8 cellular contexts compared by ENCODE assay signal in the genomic region with DNA sequence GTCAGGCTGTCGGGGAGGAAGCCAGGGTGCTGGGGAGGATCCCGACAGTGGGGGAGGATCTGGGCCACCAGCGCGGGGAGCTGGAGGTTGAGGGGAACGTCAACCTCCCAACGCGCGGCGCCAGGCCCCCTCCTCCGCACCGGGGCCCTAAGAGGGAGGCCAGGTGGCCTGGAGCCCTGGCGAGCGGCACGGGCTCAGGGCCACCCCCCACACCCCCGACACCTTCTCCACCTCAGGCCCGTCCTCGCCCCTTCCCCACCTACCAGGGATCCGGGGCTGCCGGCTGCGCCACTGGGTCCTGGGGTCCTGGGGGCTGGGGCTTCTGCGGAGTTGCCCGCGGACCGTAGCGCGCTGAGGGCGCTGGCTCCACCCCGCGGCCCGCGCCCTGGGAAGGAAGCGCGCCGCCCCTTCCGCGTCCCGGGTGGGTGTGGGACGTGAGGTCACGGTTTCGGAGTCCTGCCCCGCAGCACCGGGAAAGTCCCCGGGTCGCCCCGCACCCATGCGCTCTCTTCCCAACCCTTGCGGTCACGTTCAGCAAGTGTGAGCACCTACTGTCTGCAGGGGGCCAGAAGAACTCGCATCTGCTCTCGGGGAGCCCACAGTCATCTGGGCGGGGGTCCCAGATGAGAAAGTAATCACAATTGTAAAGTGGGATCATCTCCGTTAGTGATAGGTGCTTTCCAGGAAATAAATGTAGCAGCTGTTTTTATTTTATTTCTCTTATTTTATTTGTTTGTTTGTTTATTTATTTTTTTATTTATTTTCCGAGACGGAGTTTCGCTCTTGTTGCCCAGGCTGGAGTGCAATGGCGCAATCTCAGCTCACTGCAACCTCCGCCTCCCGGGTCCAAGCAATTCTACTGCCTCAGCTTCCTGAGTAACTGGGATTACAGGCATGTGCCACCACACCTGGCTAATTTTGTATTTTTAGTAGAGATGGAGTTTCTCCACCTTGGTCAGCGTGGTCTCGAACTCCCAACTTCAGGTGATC. TPM values are rescaled to one million over a fixed set of nuclear protein-coding genes. Genes with fewer than 3 reads are reported as not detected.
DNase-seq lines count a peak whose midpoint lies in the region; ATAC-seq and TF ChIP-seq lines count a peak whose summit lies in the region.

Gene TICAM1 (minus strand): TSS at position 362 of the 990 bp plus-strand sequence. CDS start 13,335 bp downstream, outside the sequence.

- ATAC-seq in HG02571 (IDR thresholded peaks at IDR 0.05; ENCODE audit: unreplicated experiment) (peak; percentile 67), HG03354 (IDR thresholded peaks at IDR 0.05; ENCODE audit: poor library complexity, severe bottlenecking, unreplicated experiment) (no peak)
- peak; percentile 96 to 98 for ATAC-seq in activated T-cell treated with anti-CD3 and anti-CD28 coated beads, Interleukin-2, amount 50 U/mL, for 72 hours (replicated peaks in 1 of 2)
- peak; percentile 96 to 97 for ATAC-seq in natural killer cell treated with Interleukin-12 subunit alpha and Interleukin-12 subunit beta and Interleukin-15 and Interleukin-18, amount 100 ng/mL, for 72 hours
- ATAC-seq in stimulated activated naive CD8-positive, alpha-beta T cell treated with anti-CD3 and anti-CD28 coated beads, Interleukin-15, amount 100 ng/mL, for 72 hours, result peak; percentile 91

- H3K9ac ChIP-seq in fibroblast of lung (ENCODE audit: insufficient read depth, low read length), result peak within 1 kb of the TSS; percentile 88

- peak within 1 kb of the TSS; percentile 86 for H2AFZ ChIP-seq in fibroblast of lung (ENCODE audit: low read length)

- H3K27me3 Mint-ChIP-seq in activated T-cell treated with anti-CD3 and anti-CD28 coated beads, Interleukin-2, amount 50 U/mL, for 72 hours (ENCODE audit: low read depth), result no peaks in the 10 kb centered on the region
- no peaks in the 10 kb centered on the region for H3K27me3 Mint-ChIP-seq in natural killer cell treated with Interleukin-12 subunit alpha and Interleukin-12 subunit beta and Interleukin-15 and Interleukin-18, amount 100 ng/mL, for 72 hours
- no peaks in the 10 kb centered on the region for H3K27me3 Mint-ChIP-seq in stimulated activated naive CD8-positive, alpha-beta T cell treated with anti-CD3 and anti-CD28 coated beads, Interleukin-15, amount 100 ng/mL, for 72 hours

- peaks cover under 1% of the 10 kb centered on the region for H3K36me3 ChIP-seq in fibroblast of lung (ENCODE audit: control insufficient read depth, insufficient read depth, low read length)

- H3K4me3 ChIP-seq in GM12865 (ENCODE audit: low read depth, low read length) (peak within 1 kb of the TSS; percentile 99), fibroblast of lung (replicated peaks in 1 of 4; ENCODE audit: control extremely low read depth in 1 of 4, insufficient read depth in 1 of 4, low read depth in 3 of 4, low read length in 4 of 4) (peak within 1 kb of the TSS; percentile 92 to 94 (median 92))

- peaks cover 23% of the 10 kb centered on the region for H3K79me2 ChIP-seq in fibroblast of lung (ENCODE audit: control insufficient read depth, insufficient read depth, low read length)

- peaks cover 5 to 8% of the 10 kb centered on the region in 2 donors for H3K36me3 Mint-ChIP-seq in activated T-cell treated with anti-CD3 and anti-CD28 coated beads, Interleukin-2, amount 50 U/mL, for 72 hours (ENCODE audit: insufficient read depth in 2 of 2)
- H3K36me3 Mint-ChIP-seq in natural killer cell treated with Interleukin-12 subunit alpha and Interleukin-12 subunit beta and Interleukin-15 and Interleukin-18, amount 100 ng/mL, for 72 hours, result peaks cover 8% of the 10 kb centered on the region

- TF ChIP-seq CTCF in GM12865 (IDR thresholded peaks at IDR 0.05; ENCODE audit: insufficient read depth, low read depth, low read length, missing control alignments) (no peak), fibroblast of lung (conservative IDR thresholded peaks at IDR 0.05 in 1 of 2, IDR thresholded peaks at IDR 0.05 in 1 of 2; ENCODE audit: low read depth in 1 of 2, low read length in 2 of 2) (no peak)

- peak within 1 kb of the TSS; percentile 93 for H3K4me2 ChIP-seq in fibroblast of lung (ENCODE audit: extremely low read depth, insufficient read depth, low read length)

- H3K4me1 ChIP-seq in fibroblast of lung (ENCODE audit: control insufficient read depth, extremely low read depth, insufficient read depth, low read length), result peaks cover 2% of the 10 kb centered on the region

- H3K9me3 ChIP-seq in fibroblast of lung (ENCODE audit: control insufficient read depth, insufficient read depth, low read depth, low read length), result no peaks in the 10 kb centered on the region

- H3K9me3 Mint-ChIP-seq in activated T-cell treated with anti-CD3 and anti-CD28 coated beads, Interleukin-2, amount 50 U/mL, for 72 hours, result no peaks in the 10 kb centered on the region
- no peaks in the 10 kb centered on the region for H3K9me3 Mint-ChIP-seq in natural killer cell treated with Interleukin-12 subunit alpha and Interleukin-12 subunit beta and Interleukin-15 and Interleukin-18, amount 100 ng/mL, for 72 hours
- H3K9me3 Mint-ChIP-seq in stimulated activated naive CD8-positive, alpha-beta T cell treated with anti-CD3 and anti-CD28 coated beads, Interleukin-15, amount 100 ng/mL, for 72 hours, result no peaks in the 10 kb centered on the region

- H3K27me3 ChIP-seq in fibroblast of lung (ENCODE audit: control insufficient read depth, insufficient read depth, low read length), result no peaks in the 10 kb centered on the region

- peaks cover 33% of the 10 kb centered on the region for H3K4me1 Mint-ChIP-seq in activated T-cell treated with anti-CD3 and anti-CD28 coated beads, Interleukin-2, amount 50 U/mL, for 72 hours (ENCODE audit: low read depth)
- peaks cover 20 to 30% of the 10 kb centered on the region in 2 donors for H3K4me1 Mint-ChIP-seq in natural killer cell treated with Interleukin-12 subunit alpha and Interleukin-12 subunit beta and Interleukin-15 and Interleukin-18, amount 100 ng/mL, for 72 hours (ENCODE audit: low read depth in 2 of 2)
- H3K4me1 Mint-ChIP-seq in stimulated activated naive CD8-positive, alpha-beta T cell treated with anti-CD3 and anti-CD28 coated beads, Interleukin-15, amount 100 ng/mL, for 72 hours, result peaks cover 26% of the 10 kb centered on the region

- H4K20me1 ChIP-seq in fibroblast of lung (ENCODE audit: control insufficient read depth, extremely low read depth, insufficient read depth, low read length), result no peaks in the 10 kb centered on the region

- peak within 1 kb of the TSS; percentile 79 for H3K27ac ChIP-seq in fibroblast of lung (ENCODE audit: insufficient read depth, low read length)

- peak within 1 kb of the TSS; percentile 89 to 91 for H3K4me3 Mint-ChIP-seq in activated T-cell treated with anti-CD3 and anti-CD28 coated beads, Interleukin-2, amount 50 U/mL, for 72 hours
- H3K4me3 Mint-ChIP-seq in natural killer cell treated with Interleukin-12 subunit alpha and Interleukin-12 subunit beta and Interleukin-15 and Interleukin-18, amount 100 ng/mL, for 72 hours, result peak within 1 kb of the TSS; percentile 94
- peak within 1 kb of the TSS; percentile 90 to 91 for H3K4me3 Mint-ChIP-seq in stimulated activated naive CD8-positive, alpha-beta T cell treated with anti-CD3 and anti-CD28 coated beads, Interleukin-15, amount 100 ng/mL, for 72 hours

- DNase-seq in GM12865 (ENCODE audit: low read depth) (peak; percentile 86), OCI-M1 (lab: John Stamatoyannopoulos, UW) (peak; percentile 84), fibroblast of lung (ENCODE audit: low read depth in 2 of 2) (peak; percentile 40 to 60)
- DNase-seq in activated T-cell treated with anti-CD3 and anti-CD28 coated beads, Interleukin-2, amount 50 U/mL, for 72 hours, result peak; percentile 83
- peak; percentile 93 for DNase-seq in natural killer cell treated with Interleukin-12 subunit alpha and Interleukin-12 subunit beta and Interleukin-15 and Interleukin-18, amount 100 ng/mL, for 72 hours (ENCODE audit: low spot score)
- DNase-seq in stimulated activated naive CD8-positive, alpha-beta T cell treated with anti-CD3 and anti-CD28 coated beads, Interleukin-15, amount 100 ng/mL, for 72 hours, result peak; percentile 48 to 70

- H3K27ac Mint-ChIP-seq in activated T-cell treated with anti-CD3 and anti-CD28 coated beads, Interleukin-2, amount 50 U/mL, for 72 hours, result peak within 1 kb of the TSS; percentile 98
- peak within 1 kb of the TSS; percentile 93 for H3K27ac Mint-ChIP-seq in natural killer cell treated with Interleukin-12 subunit alpha and Interleukin-12 subunit beta and Interleukin-15 and Interleukin-18, amount 100 ng/mL, for 72 hours
- H3K27ac Mint-ChIP-seq in stimulated activated naive CD8-positive, alpha-beta T cell treated with anti-CD3 and anti-CD28 coated beads, Interleukin-15, amount 100 ng/mL, for 72 hours, result peak within 1 kb of the TSS; percentile 84 to 96

RNA-seq across cellular contexts. Expression of gene TICAM1, which starts in this region (rescaled TPM):
- 10 to 100 TPM; 18.7 to 20.5 TPM for total RNA-seq in activated T-cell treated with anti-CD3 and anti-CD28 coated beads, Interleukin-2, amount 50 U/mL, for 72 hours
- total RNA-seq in fibroblast of lung, result 2.1 and 4.1 TPM in 2 replicates
- 0.65 and 0.77 TPM in 2 replicates for polyA plus RNA-seq in fibroblast of lung
- polyA plus RNA-seq in fibroblast of lung (2012), result 10.8 and 12.8 TPM in 2 replicates
- 4.5 and 6.8 TPM in 2 replicates for polyA minus RNA-seq in fibroblast of lung (ENCODE audit: low replicate concordance)
- total RNA-seq in natural killer cell treated with Interleukin-12 subunit alpha and Interleukin-12 subunit beta and Interleukin-15 and Interleukin-18, amount 100 ng/mL, for 72 hours, result 10 to 100 TPM; 42.6 to 47.0 TPM
